In the genomic region with DNA sequence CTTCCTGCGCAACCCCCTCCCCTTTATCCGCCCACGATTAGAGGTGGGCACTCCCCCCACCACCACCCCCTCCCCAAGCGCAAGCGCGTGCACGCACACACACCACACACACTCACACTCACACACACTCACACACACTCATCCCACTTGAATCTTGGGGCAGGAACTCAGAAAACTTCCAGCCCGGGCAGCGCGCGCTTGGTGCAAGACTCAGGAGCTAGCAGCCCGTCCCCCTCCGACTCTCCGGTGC, we compare ENCODE assay signal across 9 cellular contexts. TPM values are rescaled to one million over a fixed set of nuclear protein-coding genes. Genes with fewer than 3 reads are reported as not detected.
DNase-seq lines count a peak whose midpoint lies in the region; ATAC-seq and TF ChIP-seq lines count a peak whose summit lies in the region.
"Had no signal": no experiment of that assay in that cellular context is flagged by ENCODE, and none has a peak within 500 bp of the region (broad histone marks: within the 10 kb centered on the region; RNA-seq: fewer than 3 reads in every experiment).

Gene HMGA2 (plus strand): TSS at position 170 of the 250 bp plus-strand sequence. CDS start 788 bp downstream, outside the sequence.

- intact Hi-C loops in activated CD8-positive, alpha-beta T cell treated with anti-CD3 and anti-CD28 coated beads for 36 hours (cut with micrococcal nuclease), result no loop called here
- intact Hi-C loops in gastrocnemius medialis (cut with DNase I; ENCODE audit: low total_unique reads), result loop anchor here (10.0 kb wide), 1 partner anchor 61 kb away; no protein-coding TSS in a partner anchor

- H3K27me3 ChIP-seq in right atrium auricular region, result peaks cover 0 to 17% of the 10 kb centered on the region in 2 donors
- peaks cover 71 to 88% (median 85%) of the 10 kb centered on the region in 3 donors for H3K27me3 ChIP-seq in gastrocnemius medialis

- TF ChIP-seq CTCF in HEK293 (tag by site-specific recombination; IDR thresholded peaks at IDR 0.05) (no peak), right atrium auricular region (IDR thresholded peaks at IDR 0.05) (no peak), gastrocnemius medialis (IDR thresholded peaks at IDR 0.05 in 4 of 5, conservative IDR thresholded peaks at IDR 0.05 in 1 of 5) (no peak)
- no peak for TF ChIP-seq CTCF in activated CD8-positive, alpha-beta T cell treated with anti-CD3 and anti-CD28 coated beads for 36 hours (IDR thresholded peaks at IDR 0.05)

- ATAC-seq in activated CD8-positive, alpha-beta T cell treated with anti-CD3 and anti-CD28 coated beads for 36 hours, result no peak
- ATAC-seq in gastrocnemius medialis, result no peak
- no peak for ATAC-seq in GM19328 (IDR thresholded peaks at IDR 0.05; ENCODE audit: unreplicated experiment)

- H3K9me3 ChIP-seq in HEK293 (ENCODE audit: control insufficient read depth, insufficient read depth, low read depth, low read length) (no peaks in the 10 kb centered on the region), right atrium auricular region (no peaks in the 10 kb centered on the region), gastrocnemius medialis (no peaks in the 10 kb centered on the region)

- H3K4me1 ChIP-seq in HEK293 (ENCODE audit: control insufficient read depth, insufficient read depth, low read length) (peaks cover 26% of the 10 kb centered on the region), right atrium auricular region (peaks cover 0 to 35% of the 10 kb centered on the region in 2 donors), gastrocnemius medialis (peaks cover 18 to 23% of the 10 kb centered on the region in 2 donors)

- CTCF ChIA-PET in HEK293 (lab: Yijun Ruan, JAX), result interaction anchor here (1.0 kb wide), 1 partner anchor 54 kb away, joined by 8 read pairs; no protein-coding TSS in a partner anchor
- CTCF ChIA-PET in activated CD8-positive, alpha-beta T cell treated with anti-CD3 and anti-CD28 coated beads for 36 hours (lab: Charles Lee), result no interaction called here

- H3K4me3 Mint-ChIP-seq in activated CD8-positive, alpha-beta T cell treated with anti-CD3 and anti-CD28 coated beads for 36 hours, result peak within 1 kb of the TSS; percentile 67

- H3K27ac ChIP-seq in HEK293 (ENCODE audit: extremely low read depth, low read depth, low read length), result peak within 1 kb of the TSS; percentile 99
- H3K27ac ChIP-seq in right atrium auricular region, result no peak within 1 kb of the TSS
- H3K27ac ChIP-seq in gastrocnemius medialis, result no peak within 1 kb of the TSS

- peak within 1 kb of the TSS; percentile 90 for H3K4me3 ChIP-seq in HEK293 (ENCODE audit: low read depth, low read length)
- peak within 1 kb of the TSS; percentile 41 to 56 for H3K4me3 ChIP-seq in right atrium auricular region
- H3K4me3 ChIP-seq in gastrocnemius medialis, result peak within 1 kb of the TSS; percentile 54 to 73 (median 54)

- peaks cover 2% of the 10 kb centered on the region for H3K9me3 Mint-ChIP-seq in activated CD8-positive, alpha-beta T cell treated with anti-CD3 and anti-CD28 coated beads for 36 hours

- no peaks in the 10 kb centered on the region for H3K36me3 Mint-ChIP-seq in activated CD8-positive, alpha-beta T cell treated with anti-CD3 and anti-CD28 coated beads for 36 hours (ENCODE audit: low read depth)

- peak; percentile 4 for DNase-seq in activated CD8-positive, alpha-beta T cell treated with anti-CD3 and anti-CD28 coated beads for 36 hours
- DNase-seq in right atrium auricular region (ENCODE audit: low spot score), result no peak
- no peak for DNase-seq in gastrocnemius medialis
- no peak for DNase-seq in NCI-H1105 treated with DMSO at 0.1 percent for 48 hours (lab: John Stamatoyannopoulos, UW)
- no peak for DNase-seq in NCI-H187 (lab: John Stamatoyannopoulos, UW)
- no peak for DNase-seq in hippocampal formation (lab: John Stamatoyannopoulos, UW)

- H3K4me1 Mint-ChIP-seq in activated CD8-positive, alpha-beta T cell treated with anti-CD3 and anti-CD28 coated beads for 36 hours (ENCODE audit: low read depth), result peaks cover 20% of the 10 kb centered on the region

- H3K27ac Mint-ChIP-seq in activated CD8-positive, alpha-beta T cell treated with anti-CD3 and anti-CD28 coated beads for 36 hours, result no peak within 1 kb of the TSS

- H3K27me3 Mint-ChIP-seq in activated CD8-positive, alpha-beta T cell treated with anti-CD3 and anti-CD28 coated beads for 36 hours, result peaks cover 49% of the 10 kb centered on the region

- no peak for TF ChIP-seq POLR2A in gastrocnemius medialis (IDR thresholded peaks at IDR 0.05)

- in situ Hi-C loops in gastrocnemius medialis (cut with MboI; ENCODE audit: low sequenced_read_pairs in 4 of 4), result no loop called here

- POLR2A ChIA-PET in HEK293 (lab: Yijun Ruan, JAX), result interaction anchor here (0.5 to 1.4 kb wide), 7 partner anchors 23 to 655 kb away, joined by 3 to 10 read pairs (median 4); partner anchors contain the start of gene LEMD3
- POLR2A ChIA-PET in activated CD8-positive, alpha-beta T cell treated with anti-CD3 and anti-CD28 coated beads for 36 hours (lab: Charles Lee), result no interaction called here

- H3K36me3 ChIP-seq in HEK293 (ENCODE audit: control insufficient read depth in 2 of 2, insufficient read depth in 1 of 2, low read length in 2 of 2), result no peaks in the 10 kb centered on the region
- H3K36me3 ChIP-seq in right atrium auricular region, result no peaks in the 10 kb centered on the region
- no peaks in the 10 kb centered on the region for H3K36me3 ChIP-seq in gastrocnemius medialis

TF ChIP-seq in HEK293, 187 proteins besides CTCF, POLR2A, EP300 and RAD21 (continues in another document):
- no peak for TF ChIP-seq ZNF830 (tag by site-specific recombination; IDR thresholded peaks at IDR 0.05; ENCODE audit: low read depth)
- TF ChIP-seq ZNF792 (tag by site-specific recombination; IDR thresholded peaks at IDR 0.05), result peak; percentile 85; the same call in 1 of the 2 replicates
- TF ChIP-seq EGR2 (tag by site-specific recombination; IDR thresholded peaks at IDR 0.05; ENCODE audit: low read depth), result peak; percentile 97
- peak; percentile 88; the same call in 1 of the 2 replicates for TF ChIP-seq KLF8 (tag by site-specific recombination; IDR thresholded peaks at IDR 0.05)
- peak; percentile 85 for TF ChIP-seq SP2 (tag by site-specific recombination; IDR thresholded peaks at IDR 0.05)
- peak; percentile 92 for TF ChIP-seq PATZ1 (tag by site-specific recombination; IDR thresholded peaks at IDR 0.05)
- peak; percentile 88 for TF ChIP-seq GLIS2 (tag by site-specific recombination; IDR thresholded peaks at IDR 0.05)
- TF ChIP-seq ZNF18 (tag by site-specific recombination; IDR thresholded peaks at IDR 0.05), result peak; percentile 96
- TF ChIP-seq ZSCAN4 (tag by site-specific recombination; IDR thresholded peaks at IDR 0.05), result peak; percentile 92
- peak; percentile 99 for TF ChIP-seq ZFHX2 (tag by site-specific recombination; conservative IDR thresholded peaks at IDR 0.05)
- TF ChIP-seq ZNF398 (tag by site-specific recombination; IDR thresholded peaks at IDR 0.05), result peak; percentile 98
- TF ChIP-seq ZNF248 (tag by site-specific recombination; IDR thresholded peaks at IDR 0.05), result no peak

RNA-seq across cellular contexts. Expression of gene HMGA2, which starts in this region (rescaled TPM):
- not detected for total RNA-seq in activated CD8-positive, alpha-beta T cell treated with anti-CD3 and anti-CD28 coated beads for 36 hours
- not detected for total RNA-seq in right atrium auricular region
- total RNA-seq in gastrocnemius medialis, result under 1 TPM in 1 of 4 donors, not detected in 3; 0.07 TPM
- total RNA-seq: activated CD8-positive, alpha-beta memory T cell treated with anti-CD3 and anti-CD28 coated beads for 36 hours had no signal

Comparison
In these comparisons a context has a peak if more than half of its experiments do, and no peak if none do; other contexts are left out.
1. Peak in DNase-seq in activated CD8-positive, alpha-beta T cell treated with anti-CD3 and anti-CD28 coated beads for 36 hours; RNA of the gene not detected or under 1 TPM.